9 cellular contexts compared by ENCODE assay signal in the genomic region with DNA sequence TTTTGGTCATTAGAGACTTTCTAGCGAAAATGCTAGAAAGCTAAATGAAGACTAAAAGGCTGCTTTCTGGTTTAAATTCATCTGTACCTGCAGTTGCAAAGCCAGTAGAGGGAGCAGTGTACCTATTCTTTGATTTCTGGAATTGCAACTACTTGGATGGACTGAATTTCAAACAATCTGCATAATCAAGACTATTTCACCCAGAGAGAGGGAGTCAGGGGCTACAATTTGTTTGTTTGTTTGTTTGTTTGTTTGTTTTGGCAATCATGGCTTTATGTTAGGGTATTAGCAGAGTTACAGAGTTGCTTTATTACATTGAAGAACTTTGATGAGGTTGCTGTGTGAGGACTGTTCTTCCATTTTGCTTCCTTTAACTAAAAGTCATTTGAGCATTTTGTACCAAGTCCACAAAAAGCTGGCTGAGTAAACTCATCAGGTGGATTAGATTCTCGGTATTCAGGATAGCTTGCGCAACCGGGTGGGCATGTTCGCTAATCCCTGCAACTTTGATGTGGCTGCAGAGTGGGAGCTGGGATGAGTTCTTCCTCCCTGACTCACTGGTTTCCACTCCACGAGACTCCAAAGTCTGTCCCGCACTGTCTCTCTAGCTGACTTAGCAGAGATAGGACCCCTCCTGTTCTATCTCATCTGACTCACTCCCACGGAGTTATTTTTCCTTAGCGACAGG.
DNase-seq lines count a peak whose midpoint lies in the region; ATAC-seq, FAIRE-seq and TF ChIP-seq lines count a peak whose summit lies in the region.
"Had no signal": no experiment of that assay in that cellular context is flagged by ENCODE, and none has a peak within 500 bp of the region (broad histone marks: within the 10 kb centered on the region; RNA-seq: fewer than 3 reads in every experiment).

No MANE protein-coding gene starts in this region.

- TF ChIP-seq RAD21 in K562 (CRISPR knock-in tag; conservative IDR thresholded peaks at IDR 0.05 in 1 of 2, IDR thresholded peaks at IDR 0.05 in 1 of 2), result peak; percentile 39 to 62; a peak in 3 of 4 replicates

- TF ChIP-seq EP300 in K562 (IDR thresholded peaks at IDR 0.05; ENCODE audit: low read length), result no peak

- intact Hi-C loops in K562 (cut with micrococcal nuclease), result loop anchor here (10.0 kb wide), 1 partner anchor 51 kb away; no protein-coding TSS in a partner anchor

- in situ Hi-C loops in K562 (cut with MboI), result loop anchor here (25.0 kb wide), 1 partner anchor 1228 kb away; no protein-coding TSS in a partner anchor

- H3K27ac ChIP-seq in ACC112 (ENCODE audit: low read depth, low read length) (no peak overlapping the region), K562 (ENCODE audit: extremely low read depth, low read depth, low read length) (no peak overlapping the region)

- H3K79me2 ChIP-seq in ACC112 (ENCODE audit: control insufficient read depth, insufficient read depth, low read length, unreplicated experiment) (no peaks in the 10 kb centered on the region), K562 (ENCODE audit: control insufficient read depth, insufficient read depth, low read length) (no peaks in the 10 kb centered on the region)

- POLR2A ChIA-PET in K562 (lab: Yijun Ruan, JAX), result no interaction called here

- H3K27me3 ChIP-seq in ACC112 (ENCODE audit: insufficient read depth, low read length) (no peaks in the 10 kb centered on the region), K562 (ENCODE audit: control insufficient read depth in 2 of 2, insufficient read depth in 2 of 2, low read length in 2 of 2) (peaks cover 0 to 7% of the 10 kb centered on the region in 2 experiments; a peak in 1 of 5 replicates)

- ATAC-seq in K562, result peak; percentile 61; the same call in 1 of the 3 replicates
- ATAC-seq in GM21723 (IDR thresholded peaks at IDR 0.05; ENCODE audit: unreplicated experiment), result no peak

- H3K4me3 ChIP-seq in ACC112 (ENCODE audit: low read depth, low read length) (peak overlapping the region; percentile 48), GM12875 (ENCODE audit: low read depth, low read length) (no peak overlapping the region), K562 (no peak overlapping the region)

- TF ChIP-seq CTCF in GM12875 (IDR thresholded peaks at IDR 0.05; ENCODE audit: borderline replicate concordance, insufficient read depth, low read depth, low read length), result peak; percentile 57; the same call in 1 of the 2 replicates
- peak; percentile 40 to 71 (median 61); a peak in 5 of 6 replicates for TF ChIP-seq CTCF in K562 (IDR thresholded peaks at IDR 0.05 in 2 of 3, conservative IDR thresholded peaks at IDR 0.05 in 1 of 3; ENCODE audit: insufficient read depth in 2 of 3, low read depth in 1 of 3, low read length in 3 of 3)

- H3K9me3 ChIP-seq in K562 (replicated peaks; ENCODE audit: control insufficient read depth, insufficient read depth, low read depth, low read length), result no peaks in the 10 kb centered on the region

- peak overlapping the region; percentile 26 for H2AFZ ChIP-seq in ACC112 (ENCODE audit: low read length, unreplicated experiment)
- H2AFZ ChIP-seq in K562 (ENCODE audit: low read depth, low read length), result no peak overlapping the region

- no peaks in the 10 kb centered on the region for H3K9me1 ChIP-seq in K562 (ENCODE audit: control insufficient read depth, insufficient read depth, low read length)

- TF ChIP-seq POLR2A in K562 (conservative IDR thresholded peaks at IDR 0.05), result no peak

- no peaks in the 10 kb centered on the region for H4K20me1 ChIP-seq in K562 (replicated peaks; ENCODE audit: control insufficient read depth, insufficient read depth, low read length)

- FAIRE-seq in K562 (lab: Jason Lieb, UNC), result peak; percentile 59
- FAIRE-seq: colon had no signal

- no peak overlapping the region for H3K9ac ChIP-seq in K562 (ENCODE audit: insufficient read depth in 1 of 2, low read depth in 2 of 2, low read length in 2 of 2)

- H3K4me1 ChIP-seq in ACC112 (ENCODE audit: control insufficient read depth, insufficient read depth, low read length, unreplicated experiment) (no peaks in the 10 kb centered on the region), K562 (replicated peaks in 1 of 2; ENCODE audit: control insufficient read depth in 2 of 2, insufficient read depth in 2 of 2, low read length in 2 of 2) (no peaks in the 10 kb centered on the region)

- CTCF ChIA-PET in K562 (lab: Yijun Ruan, JAX; ENCODE audit: low intra/inter-chr PET ratio), result interaction anchor here (1.7 kb wide), 1 partner anchor 890 kb away, joined by 7 read pairs; no protein-coding TSS in a partner anchor

- no TSS peak for BruUV-seq in K562 (replicated peaks; lab: Mats Ljungman, UMichigan)

- H3K36me3 ChIP-seq in ACC112 (ENCODE audit: insufficient read depth, low read length) (no peaks in the 10 kb centered on the region), K562 (ENCODE audit: control insufficient read depth, insufficient read depth, low read length) (no peaks in the 10 kb centered on the region)

- H3K4me2 ChIP-seq in K562 (ENCODE audit: insufficient read depth, low read length), result no peak overlapping the region

- WGBS in K562 (ENCODE audit: insufficient coverage, low coverage, missing lambda C conversion rate), result 0% methylated on average over 6 of the region's 9 CpGs

- peak; percentile 23 for DNase-seq in NCI-H2227 treated with DMSO at 0.1 percent for 48 hours (lab: John Stamatoyannopoulos, UW)
- DNase-seq in K562 (ENCODE audit: extremely low read depth in 1 of 4, low spot score in 3 of 4), result peak in 3 of 4 experiments; percentile 5 to 29 (median 22)
- peak; percentile 90 for DNase-seq in iris pigment epithelial cell (ENCODE audit: low read depth)
- peak; percentile 77 for DNase-seq in superior temporal gyrus (ENCODE audit: extremely low spot score)
- DNase-seq in cortex of kidney (lab: John Stamatoyannopoulos, UW), result no peak

TF ChIP-seq in K562, 482 proteins besides CTCF, POLR2A, EP300 and RAD21:
- TF ChIP-seq CCAR2 (IDR thresholded peaks at IDR 0.05; ENCODE audit: low read depth, low read length) (no peak), SMC3 (conservative IDR thresholded peaks at IDR 0.05; ENCODE audit: insufficient read depth, low read depth, low read length) (0 out of 2 replicates have a peak, but pooled peaks have one; percentile 35), MTA2 (IDR thresholded peaks at IDR 0.05; ENCODE audit: low read depth) (no peak)
